31 cellular contexts compared by ENCODE assay signal in genomic region chr2:10764896-10765295, GRCh38. TPM values are rescaled to one million over a fixed set of nuclear protein-coding genes. Genes with fewer than 3 reads are reported as not detected.
"Had no signal": no experiment of that assay in that cellular context is flagged by ENCODE, and none has a peak within 500 bp of the region (broad histone marks: within the 10 kb centered on the region; RNA-seq: fewer than 3 reads in every experiment).

No MANE protein-coding gene starts in this region.

- H3K27ac ChIP-seq: adrenal gland, WERI-Rb-1 had no signal

- H3K9me3 Mint-ChIP-seq: activated CD4-positive, alpha-beta T cell treated with anti-CD3 and anti-CD28 coated beads, Interleukin-2, amount 10 ng/mL, durations not matched to agents 7 days and 5 days; activated naive CD4-positive, alpha-beta T cell treated with anti-CD3 and anti-CD28 coated beads, Interleukin-2, amount 50 U/mL, for 72 hours; activated T-cell treated with anti-CD3 and anti-CD28 coated beads, Interleukin-2, amount 50 U/mL, for 4 hours; activated T-helper 1 cell treated with anti-CD3 and anti-CD28 coated beads, Interleukin-12 subunit alpha, Interleukin-12 subunit beta, Interleukin-2, Interleukin-4 antibody, amounts not matched to agents 30 ng/mL and 10 ng/mL and 1 ng/mL, durations not matched to agents 14 hours and 24 hours and 36 hours had no signal

- H3K4me1 Mint-ChIP-seq: activated CD4-positive, alpha-beta T cell treated with anti-CD3 and anti-CD28 coated beads, Interleukin-2, amount 10 ng/mL, durations not matched to agents 7 days and 5 days had no signal

- H3K4me3 Mint-ChIP-seq: activated CD4-positive, alpha-beta T cell treated with anti-CD3 and anti-CD28 coated beads, Interleukin-2, amount 10 ng/mL, durations not matched to agents 7 days and 5 days; activated CD8-positive, alpha-beta T cell treated with anti-CD3 and anti-CD28 coated beads, Interleukin-2, amount 10 ng/mL, durations not matched to agents 7 days and 5 days; activated T-cell treated with anti-CD3 and anti-CD28 coated beads, Interleukin-2, amount 50 U/mL, for 4 hours; activated T-helper 1 cell treated with anti-CD3 and anti-CD28 coated beads, Interleukin-12 subunit alpha, Interleukin-12 subunit beta, Interleukin-2, Interleukin-4 antibody, amounts not matched to agents 30 ng/mL and 10 ng/mL and 1 ng/mL, durations not matched to agents 14 hours and 24 hours and 36 hours; brain had no signal

- DNase-seq: activated CD4-positive, alpha-beta T cell treated with anti-CD3 and anti-CD28 coated beads, Interleukin-2, amount 10 ng/mL, durations not matched to agents 7 days and 5 days; activated CD4-positive, alpha-beta T cell treated with anti-CD3 and anti-CD28 coated beads, Interleukin-2, amount 50 U/mL, for 48 hours; activated CD4-positive, CD25-positive, alpha-beta regulatory T cell; activated CD8-positive, alpha-beta memory T cell treated with anti-CD3 and anti-CD28 coated beads, Interleukin-2, amount 50 U/mL, for 4 hours; activated CD8-positive, alpha-beta T cell treated with anti-CD3 and anti-CD28 coated beads, Interleukin-2, amount 10 ng/mL, durations not matched to agents 7 days and 5 days; activated gamma-delta T cell; activated naive CD4-positive, alpha-beta T cell treated with Interleukin-2 at 50 U/mL for 16 hours; activated T-cell treated with anti-CD3 and anti-CD28 coated beads for 4 hours; activated T-cell treated with anti-CD3 and anti-CD28 coated beads, Interleukin-2, amount 50 U/mL, for 4 hours; adrenal gland; central memory CD4-positive, alpha-beta T cell; Karpas-422; KBM-7; NCI-H1105; NCI-H1436; NCI-H1694; NCI-H1930; NCI-H2081 treated with DMSO at 0.1 percent for 48 hours; NCI-H2171; NCI-H526; NCI-H748 treated with DMSO at 0.1 percent for 48 hours; NK-92 treated with Interleukin-12 subunit alpha and Interleukin-12 subunit beta, amount 100 ng/mL, for 24 hours; Right ventricle myocardium superior; SW 1271; T-helper 1 cell; T-helper 2 cell; T-helper 9 cell; WERI-Rb-1 had no signal

- H3K27ac Mint-ChIP-seq: activated CD4-positive, alpha-beta T cell treated with anti-CD3 and anti-CD28 coated beads, Interleukin-2, amount 10 ng/mL, durations not matched to agents 7 days and 5 days; activated CD8-positive, alpha-beta T cell treated with anti-CD3 and anti-CD28 coated beads, Interleukin-2, amount 10 ng/mL, durations not matched to agents 7 days and 5 days; activated naive CD4-positive, alpha-beta T cell treated with anti-CD3 and anti-CD28 coated beads, Interleukin-2, amount 50 U/mL, for 72 hours; activated T-helper 1 cell treated with anti-CD3 and anti-CD28 coated beads, Interleukin-12 subunit alpha, Interleukin-12 subunit beta, Interleukin-2, Interleukin-4 antibody, amounts not matched to agents 30 ng/mL and 10 ng/mL and 1 ng/mL, durations not matched to agents 14 hours and 24 hours and 36 hours; brain had no signal

- H3K36me3 ChIP-seq: adrenal gland, WERI-Rb-1 had no signal

- H3K36me3 Mint-ChIP-seq: activated naive CD4-positive, alpha-beta T cell treated with anti-CD3 and anti-CD28 coated beads, Interleukin-2, amount 50 U/mL, for 72 hours; brain had no signal

- H3K4me1 ChIP-seq: adrenal gland had no signal

- H3K9me3 ChIP-seq: adrenal gland had no signal

- H3K27me3 Mint-ChIP-seq: activated CD4-positive, alpha-beta T cell treated with anti-CD3 and anti-CD28 coated beads, Interleukin-2, amount 10 ng/mL, durations not matched to agents 7 days and 5 days had no signal

- H3K27me3 ChIP-seq: adrenal gland had no signal

- H3K4me3 ChIP-seq: adrenal gland had no signal

- ATAC-seq: activated CD8-positive, alpha-beta T cell treated with anti-CD3 and anti-CD28 coated beads, Interleukin-2, amount 10 ng/mL, durations not matched to agents 7 days and 5 days; activated naive CD4-positive, alpha-beta T cell treated with anti-CD3 and anti-CD28 coated beads, Interleukin-2, amount 50 U/mL, for 72 hours; activated T-cell treated with anti-CD3 and anti-CD28 coated beads, Interleukin-2, amount 50 U/mL, for 4 hours had no signal

RNA-seq across cellular contexts. Expression of gene ATP6V1C2, which starts 43.5 kb away (rescaled TPM):
- total RNA-seq: activated CD4-positive, alpha-beta T cell treated with anti-CD3 and anti-CD28 coated beads, Interleukin-2, amount 10 ng/mL, durations not matched to agents 7 days and 5 days; activated CD8-positive, alpha-beta T cell treated with anti-CD3 and anti-CD28 coated beads, Interleukin-2, amount 10 ng/mL, durations not matched to agents 7 days and 5 days had no signal
